ENCODE assay signal across 8 cellular contexts in genomic region chr16:68367034-68367433, GRCh38. TPM values are rescaled to one million over a fixed set of nuclear protein-coding genes. Genes with fewer than 3 reads are reported as not detected.
A peak's percentile ranks its signal among the peaks of the same experiment; 100 is the strongest.
DNase-seq lines count a peak whose midpoint lies in the region; ATAC-seq, FAIRE-seq and TF ChIP-seq lines count a peak whose summit lies in the region.

No MANE protein-coding gene starts in this region.

- intact Hi-C loops in HCT116 (cut with micrococcal nuclease) (loop anchor here (1.0 kb wide), 1 partner anchor 143 kb away; no protein-coding TSS in a partner anchor), sciatic nerve (cut with DNase I) (no loop called here)

- H3K14ac ChIP-seq in H1 (ENCODE audit: insufficient read length), result no peak overlapping the region

- H2BK15ac ChIP-seq in H1 (ENCODE audit: low read length), result no peak overlapping the region

- no peak for FAIRE-seq in H1 (lab: Jason Lieb, UNC)

- DNase-seq in COLO668 (lab: John Stamatoyannopoulos, UW; ENCODE audit: unreplicated experiment), result peak; percentile 61
- peak; percentile 16 for DNase-seq in HCT116 (ENCODE audit: low read depth, low spot score)
- DNase-seq in H1 (ENCODE audit: low read depth in 1 of 2, low spot score in 2 of 2), result peak in 1 of 2 experiments; percentile 87
- DNase-seq in NCI-H2029 (lab: John Stamatoyannopoulos, UW), result no peak
- no peak for DNase-seq in sciatic nerve (ENCODE audit: low spot score)

- no TSS peak for BruUV-seq in HCT116 (replicated peaks; lab: Mats Ljungman, UMichigan)

- H3K9ac ChIP-seq in HCT116 (ENCODE audit: low read length) (no peak overlapping the region), H1 (replicated peaks in 1 of 4; ENCODE audit: extremely low read depth in 1 of 4, low read depth in 3 of 4, low read length in 3 of 4) (no peak overlapping the region), parathyroid adenoma (no peak overlapping the region)

- no peak overlapping the region for H3K18ac ChIP-seq in H1 (ENCODE audit: extremely low read depth, low read length)

- H3K9me3 ChIP-seq in HCT116 (ENCODE audit: control insufficient read depth in 1 of 2, insufficient read depth in 1 of 2, low read depth in 1 of 2, low read length in 2 of 2), result no peaks in the 10 kb centered on the region
- H3K9me3 ChIP-seq in H1 (ENCODE audit: insufficient read depth in 2 of 2, low read depth in 1 of 2, low read length in 1 of 2), result no peaks in the 10 kb centered on the region
- no peaks in the 10 kb centered on the region for H3K9me3 ChIP-seq in parathyroid adenoma (ENCODE audit: control insufficient read depth, low read length)

- RAD21 ChIA-PET in HCT116 (lab: Charles Lee; ENCODE audit: low non-redundant PET in 1 of 2, low total read pairs in 2 of 2, uncharacterized antibody in 2 of 2, unreplicated experiment in 2 of 2), result no interaction called here

- CTCF ChIA-PET in HCT116 (lab: Charles Lee) (no interaction called here), H1 (lab: Charles Lee; ENCODE audit: partially characterized antibody) (interaction anchor here (0.6 to 14.3 kb wide), 26 partner anchors 9 to 987 kb away, joined by 3 to 221 read pairs (median 4); partner anchors contain the start of gene SMPD3)

- no peak overlapping the region for H4K91ac ChIP-seq in H1 (replicated peaks; ENCODE audit: insufficient read length, low read length)

- no peak overlapping the region for H4K5ac ChIP-seq in H1 (ENCODE audit: insufficient read length, low read depth, low read length)

- H3K4me2 ChIP-seq in HCT116 (ENCODE audit: low read length) (no peak overlapping the region), H1 (ENCODE audit: insufficient read depth in 1 of 2, low read depth in 2 of 2, low read length in 2 of 2) (no peak overlapping the region), parathyroid adenoma (ENCODE audit: low read length) (no peak overlapping the region)

- H3K4me1 ChIP-seq in HCT116 (ENCODE audit: control insufficient read depth in 1 of 2, insufficient read depth in 2 of 2, low read length in 2 of 2) (peaks cover 0 to 6% of the 10 kb centered on the region in 2 experiments; a peak in 1 of 4 replicates), H1 (replicated peaks in 1 of 4; ENCODE audit: control insufficient read depth in 3 of 4, insufficient read depth in 4 of 4, low read length in 3 of 4) (peaks cover 0 to 4% (median 3%) of the 10 kb centered on the region in 4 experiments; a peak in 3 of 7 replicates), parathyroid adenoma (peaks cover 11% of the 10 kb centered on the region)

- no peak overlapping the region for H3K4ac ChIP-seq in H1 (replicated peaks; ENCODE audit: insufficient read length, low read depth, low read length)

- no peak overlapping the region for H3K23ac ChIP-seq in H1 (ENCODE audit: insufficient read length)

- H4K8ac ChIP-seq in H1 (ENCODE audit: extremely low read depth, insufficient read depth, low read length), result no peak overlapping the region

- no peaks in the 10 kb centered on the region for H3K27me3 ChIP-seq in HCT116 (ENCODE audit: insufficient read depth, low read length)
- H3K27me3 ChIP-seq in H1 (replicated peaks in 1 of 4; ENCODE audit: control insufficient read depth in 3 of 4, extremely low read depth in 1 of 4, insufficient read depth in 3 of 4, low read length in 3 of 4), result no peaks in the 10 kb centered on the region
- H3K27me3 ChIP-seq in parathyroid adenoma (ENCODE audit: control insufficient read depth, insufficient read depth, low read length), result no peaks in the 10 kb centered on the region

- TF ChIP-seq POLR2A in HCT116 (IDR thresholded peaks at IDR 0.05; ENCODE audit: borderline replicate concordance, extremely low read depth, insufficient read depth, insufficient read length) (no peak), H1 (IDR thresholded peaks at IDR 0.05; ENCODE audit: control extremely low read depth in 1 of 2, low read depth in 2 of 2, low read length in 2 of 2) (no peak)

- no peak overlapping the region for H2BK12ac ChIP-seq in H1 (ENCODE audit: low read depth, low read length)

- H4K20me1 ChIP-seq in HCT116 (ENCODE audit: insufficient read depth), result no peaks in the 10 kb centered on the region
- H4K20me1 ChIP-seq in H1 (replicated peaks in 1 of 2; ENCODE audit: control insufficient read depth in 1 of 2, insufficient read depth in 2 of 2, low read length in 2 of 2), result no peaks in the 10 kb centered on the region

- H2BK120ac ChIP-seq in H1 (replicated peaks; ENCODE audit: low read depth, low read length), result no peak overlapping the region

- no peaks in the 10 kb centered on the region for H3K23me2 ChIP-seq in H1 (ENCODE audit: low read depth, low read length)

- peak; percentile 83 for ATAC-seq in HCT116
- peak; percentile 58 for ATAC-seq in SK-N-SH treated with all-trans-retinoic acid at 6 μM for 48 hours
- ATAC-seq in sciatic nerve, result no peak
- no peak for ATAC-seq in GM18858 (IDR thresholded peaks at IDR 0.05; ENCODE audit: unreplicated experiment)

- POLR2A ChIA-PET in HCT116 (lab: Charles Lee), result no interaction called here
- POLR2A ChIA-PET in H1 (lab: Charles Lee; ENCODE audit: partially characterized antibody), result no interaction called here

- TF ChIP-seq RAD21 in HCT116 (IDR thresholded peaks at IDR 0.05; ENCODE audit: low read depth), result peak; percentile 63
- peak; percentile 66 to 75 for TF ChIP-seq RAD21 in H1 (IDR thresholded peaks at IDR 0.05 in 1 of 2, conservative IDR thresholded peaks at IDR 0.05 in 1 of 2; ENCODE audit: low read depth in 2 of 2, low read length in 2 of 2)

- H2BK5ac ChIP-seq in H1 (ENCODE audit: low read depth, low read length), result no peak overlapping the region

- TF ChIP-seq CTCF in HCT116 (IDR thresholded peaks at IDR 0.05 in 2 of 3, conservative IDR thresholded peaks at IDR 0.05 in 1 of 3; ENCODE audit: borderline replicate concordance in 1 of 3, insufficient read depth in 1 of 3, low read depth in 2 of 3, low read length in 2 of 3) (peak; percentile 23 to 66 (median 48); a peak in 5 of 6 replicates), H1 (IDR thresholded peaks at IDR 0.05; ENCODE audit: control extremely low read depth in 1 of 3, insufficient read depth in 1 of 3, low read depth in 1 of 3, low read length in 3 of 3) (peak; percentile 62 to 84 (median 68)), parathyroid adenoma (IDR thresholded peaks at IDR 0.05) (peak; percentile 45)

- H3K36me3 ChIP-seq in HCT116 (ENCODE audit: control insufficient read depth in 1 of 2, insufficient read depth in 2 of 2, low read length in 2 of 2) (no peaks in the 10 kb centered on the region), H1 (ENCODE audit: control insufficient read depth in 2 of 4, insufficient read depth in 4 of 4, low read length in 3 of 4) (no peaks in the 10 kb centered on the region), parathyroid adenoma (ENCODE audit: control insufficient read depth, insufficient read depth, low read length) (no peaks in the 10 kb centered on the region)

- no peak overlapping the region for H2AK5ac ChIP-seq in H1 (ENCODE audit: low read depth, low read length)

- no peaks in the 10 kb centered on the region for H3K79me2 ChIP-seq in HCT116 (ENCODE audit: insufficient read depth, low read length)
- no peaks in the 10 kb centered on the region for H3K79me2 ChIP-seq in H1 (ENCODE audit: control insufficient read depth in 1 of 2, insufficient read depth in 2 of 2, low read length in 2 of 2)
- no peaks in the 10 kb centered on the region for H3K79me2 ChIP-seq in parathyroid adenoma

- H2AFZ ChIP-seq in HCT116 (ENCODE audit: low read depth, low read length, poor library complexity, severe bottlenecking) (no peak overlapping the region), H1 (ENCODE audit: low read length) (0 out of 2 replicates have a peak overlapping the region, but pooled peaks have one; percentile 55), parathyroid adenoma (peak overlapping the region; percentile 69)

- no peak overlapping the region for H2BK20ac ChIP-seq in H1 (ENCODE audit: low read length)

- H3K79me1 ChIP-seq in H1 (ENCODE audit: low read depth, low read length), result no peaks in the 10 kb centered on the region

- H3K56ac ChIP-seq in H1 (replicated peaks; ENCODE audit: insufficient read length, low read depth, low read length), result no peak overlapping the region

- H3K27ac ChIP-seq in HCT116 (ENCODE audit: low read depth, low read length) (no peak overlapping the region), H1 (ENCODE audit: low read depth, low read length) (no peak overlapping the region), parathyroid adenoma (no peak overlapping the region)

- no peaks in the 10 kb centered on the region for H3K9me2 ChIP-seq in HCT116 (ENCODE audit: insufficient read depth)

- no peak for TF ChIP-seq EP300 in H1 (IDR thresholded peaks at IDR 0.05; ENCODE audit: borderline replicate concordance in 1 of 2, low read depth in 2 of 2, low read length in 2 of 2)

- 43% methylated on average over 13 of the region's 13 CpGs; no CpG with 5 or more reads in 1 of the 2 experiments for whole genome bisulfite sequencing in H1 (ENCODE audit: extremely low coverage in 1 of 2, insufficient coverage in 1 of 2, insufficient read length in 1 of 2, insufficient replicate concordance in 2 of 2, low coverage in 1 of 2, low lambda C conversion rate in 2 of 2, missing lambda C conversion rate in 1 of 2), 2 experiments

- H3K4me3 ChIP-seq in HCT116 (replicated peaks in 1 of 2; ENCODE audit: low read depth in 1 of 2, low read length in 2 of 2) (no peak overlapping the region), H1 (ENCODE audit: extremely low read depth in 1 of 4, insufficient read depth in 2 of 4, low read depth in 3 of 4, low read length in 4 of 4) (no peak overlapping the region), parathyroid adenoma (ENCODE audit: low read depth, low read length) (no peak overlapping the region)

RNA-seq across cellular contexts. Expression of gene PRMT7, which starts 56.2 kb away (rescaled TPM):
- total RNA-seq in HCT116 (2021; ENCODE audit: unreplicated experiment) (34.4 TPM), sciatic nerve (58.9 TPM)
- polyA plus RNA-seq in HCT116 (2012), result 24.3 and 27.7 TPM in 2 replicates
- total RNA-seq in H1 (2021; fragmentation: NEBNext Ultra II Directional; extraction: Animal tissue kit (Norgen Biotek cat#: 25700)), result 48.2 and 48.7 TPM in 2 replicates
- polyA plus RNA-seq in H1 (2011; rRNA removed), result 49.3 and 67.4 TPM in 2 replicates
- polyA plus RNA-seq in H1 (2011; cell fraction: cytosol; rRNA removed), result 70.2 TPM
- polyA plus RNA-seq in H1 (2011; cell fraction: nucleus; rRNA removed), result 200 TPM
- polyA plus RNA-seq in H1 (2012, experiment 1 of 2), result 48.4 to 57.0 TPM (median 53.5 TPM) in 4 replicates
- polyA plus RNA-seq in H1 (2012, experiment 2 of 2), result 53.6 TPM
- polyA plus RNA-seq in H1 (2013, experiment 1 of 2), result 37.0 TPM
- 33.0 TPM for polyA plus RNA-seq in H1 (2013, experiment 2 of 2)
- 65.7 and 68.2 TPM in 2 replicates for polyA minus RNA-seq in H1 (2011; rRNA and poly(A)+ RNA removed)
- 44.0 TPM for polyA minus RNA-seq in H1 (2011; cell fraction: cytosol; rRNA and poly(A)+ RNA removed)
- 57.0 TPM for polyA minus RNA-seq in H1 (2011; cell fraction: nucleus; rRNA and poly(A)+ RNA removed)

RNA-seq across cellular contexts. Expression of gene SLC7A6OS, which starts 56.3 kb away (rescaled TPM):
- total RNA-seq in HCT116 (2021; ENCODE audit: unreplicated experiment), result 16.4 TPM
- 8.4 and 9.2 TPM in 2 replicates for polyA plus RNA-seq in HCT116 (2012)
- 16.4 and 21.3 TPM in 2 replicates for total RNA-seq in H1 (2021; fragmentation: NEBNext Ultra II Directional; extraction: Animal tissue kit (Norgen Biotek cat#: 25700))
- polyA plus RNA-seq in H1 (2011; rRNA removed), result 7.3 and 7.6 TPM in 2 replicates
- polyA plus RNA-seq in H1 (2011; cell fraction: cytosol; rRNA removed), result 12.4 TPM
- 15.3 TPM for polyA plus RNA-seq in H1 (2011; cell fraction: nucleus; rRNA removed)
- 9.3 to 16.0 TPM (median 12.7 TPM) in 4 replicates for polyA plus RNA-seq in H1 (2012, experiment 1 of 2)
- polyA plus RNA-seq in H1 (2012, experiment 2 of 2), result 3.8 TPM
- 10.4 TPM for polyA plus RNA-seq in H1 (2013, experiment 1 of 2)
- 9.0 TPM for polyA plus RNA-seq in H1 (2013, experiment 2 of 2)
- 10.2 and 11.4 TPM in 2 replicates for polyA minus RNA-seq in H1 (2011; rRNA and poly(A)+ RNA removed)
- polyA minus RNA-seq in H1 (2011; cell fraction: cytosol; rRNA and poly(A)+ RNA removed), result 6.2 TPM
- 18.8 TPM for polyA minus RNA-seq in H1 (2011; cell fraction: nucleus; rRNA and poly(A)+ RNA removed)
- 22.9 TPM for total RNA-seq in sciatic nerve

Comparison
In these comparisons a context has a peak if more than half of its experiments do, and no peak if none do; other contexts are left out.
1. DNase-seq: peak in COLO668 (single experiment) and HCT116 (single experiment); none in NCI-H2029 (single experiment) and sciatic nerve (single experiment).
2. ATAC-seq: peak in HCT116 (single experiment) and SK-N-SH treated with all-trans-retinoic acid at 6 μM for 48 hours (single experiment); none in sciatic nerve (single experiment) and GM18858 (single experiment).
3. Peak in every context shown above with its lines, with median percentiles within 50 percentile points of each other: CTCF ChIP-seq.